ENCODE assay signal across 8 cellular contexts in genomic region chr17:74453665-74454196, GRCh38. TPM values are rescaled to one million over a fixed set of nuclear protein-coding genes. Genes with fewer than 3 reads are reported as not detected.
A peak's percentile ranks its signal among the peaks of the same experiment; 100 is the strongest.
DNase-seq lines count a peak whose midpoint lies in the region; ATAC-seq and TF ChIP-seq lines count a peak whose summit lies in the region.

No MANE protein-coding gene starts in this region.

- intact Hi-C loops in heart left ventricle (cut with DNase I) (loop anchor here in 6 of 10 donors (1.0 to 10.0 kb wide), 7 partner anchors 21 to 249 kb away; partner anchors contain the start of genes TTYH2 (in 4 of the 6), RPL38 (in 2 of the 6) and GPRC5C (in 1 of the 6)), gastrocnemius medialis (cut with DNase I; ENCODE audit: low total_unique reads) (loop anchor here (1.0 kb wide), 1 partner anchor 73 kb away; no protein-coding TSS in a partner anchor)

- H3K36me3 ChIP-seq in BE2C: no peaks in the 10 kb centered on the region
- no peaks in the 10 kb centered on the region for H3K36me3 ChIP-seq in MM.1S (replicated peaks; ENCODE audit: insufficient read depth, low read length)
- H3K36me3 ChIP-seq in heart left ventricle: no peaks in the 10 kb centered on the region
- no peaks in the 10 kb centered on the region for H3K36me3 ChIP-seq in gastrocnemius medialis

- H3K79me2 ChIP-seq in MM.1S (ENCODE audit: low read length): no peaks in the 10 kb centered on the region

- no peak overlapping the region for H3K27ac Mint-ChIP-seq in activated T-cell treated with anti-CD3 and anti-CD28 coated beads, Interleukin-2, amount 50 U/mL, for 72 hours

- no peaks in the 10 kb centered on the region for H3K9me3 Mint-ChIP-seq in activated T-cell treated with anti-CD3 and anti-CD28 coated beads, Interleukin-2, amount 50 U/mL, for 72 hours

- H3K4me1 ChIP-seq in BE2C (peaks cover 35% of the 10 kb centered on the region), MM.1S (ENCODE audit: low read length) (peaks cover 5% of the 10 kb centered on the region; the same call in 1 of the 2 replicates), heart left ventricle (peaks cover 8 to 67% (median 40%) of the 10 kb centered on the region in 12 donors), gastrocnemius medialis (peaks cover 49 to 61% of the 10 kb centered on the region in 2 donors)

- H3K4me1 Mint-ChIP-seq in activated T-cell treated with anti-CD3 and anti-CD28 coated beads, Interleukin-2, amount 50 U/mL, for 72 hours (ENCODE audit: low read depth): peaks cover 3% of the 10 kb centered on the region

- no peak for TF ChIP-seq CTCF in BE2C (IDR thresholded peaks at IDR 0.05; ENCODE audit: low read depth, low read length)
- no peak for TF ChIP-seq CTCF in MM.1S (IDR thresholded peaks at IDR 0.05; ENCODE audit: low read length)
- TF ChIP-seq CTCF in heart left ventricle (IDR thresholded peaks at IDR 0.05): peak in 2 of 12 donors; percentile 9 to 14
- no peak for TF ChIP-seq CTCF in gastrocnemius medialis (IDR thresholded peaks at IDR 0.05 in 4 of 5, conservative IDR thresholded peaks at IDR 0.05 in 1 of 5)

- H3K27ac ChIP-seq in MM.1S (ENCODE audit: low read length): no peak overlapping the region
- peak overlapping the region; percentile 21 to 99 (median 92) for H3K27ac ChIP-seq in heart left ventricle
- H3K27ac ChIP-seq in gastrocnemius medialis: peak overlapping the region; percentile 92 to 98 (median 97)

- peak overlapping the region; percentile 20 to 55 for H3K4me3 Mint-ChIP-seq in activated T-cell treated with anti-CD3 and anti-CD28 coated beads, Interleukin-2, amount 50 U/mL, for 72 hours

- H3K9me3 ChIP-seq in BE2C: no peaks in the 10 kb centered on the region
- no peaks in the 10 kb centered on the region for H3K9me3 ChIP-seq in MM.1S (replicated peaks; ENCODE audit: insufficient read depth, low read length)
- H3K9me3 ChIP-seq in heart left ventricle: no peaks in the 10 kb centered on the region
- H3K9me3 ChIP-seq in gastrocnemius medialis: no peaks in the 10 kb centered on the region

- H3K9me2 ChIP-seq in MM.1S (replicated peaks; ENCODE audit: insufficient read depth, low read length): no peaks in the 10 kb centered on the region

- peak overlapping the region; percentile 95; the same call in 1 of the 2 replicates for H3K4me2 ChIP-seq in MM.1S (ENCODE audit: low read depth, low read length)

- ATAC-seq in GM19452 (IDR thresholded peaks at IDR 0.05; ENCODE audit: unreplicated experiment) (peak; percentile 34), heart left ventricle (peak in 2 of 4 donors; percentile 1), gastrocnemius medialis (peak; percentile 22 to 73)
- peak; percentile 97 for ATAC-seq in activated T-cell treated with anti-CD3 and anti-CD28 coated beads, Interleukin-2, amount 50 U/mL, for 72 hours (replicated peaks in 1 of 2)

- DNase-seq in BE2C (no peak), MM.1S (peak; percentile 83), heart left ventricle (peak in 2 of 5 donors; percentile 95 to 96), gastrocnemius medialis (peak; percentile 87 to 94), mucosa of gallbladder (ENCODE audit: low spot score) (no peak), dedifferentiated amniotic fluid mesenchymal stem cell (ENCODE audit: extremely low spot score) (no peak)
- no peak for DNase-seq in activated T-cell treated with anti-CD3 and anti-CD28 coated beads, Interleukin-2, amount 50 U/mL, for 72 hours

- no peaks in the 10 kb centered on the region for H3K36me3 Mint-ChIP-seq in activated T-cell treated with anti-CD3 and anti-CD28 coated beads, Interleukin-2, amount 50 U/mL, for 72 hours (ENCODE audit: insufficient read depth in 2 of 2)

- TF ChIP-seq POLR2A in heart left ventricle (IDR thresholded peaks at IDR 0.05) (no peak), gastrocnemius medialis (IDR thresholded peaks at IDR 0.05) (no peak)

- in situ Hi-C loops in gastrocnemius medialis (cut with MboI; ENCODE audit: low sequenced_read_pairs in 4 of 4): loop anchor here in 1 of 4 donors (10.0 kb wide), 1 partner anchor 239 kb away; the partner anchor contains the start of gene TTYH2

- H4K20me1 ChIP-seq in MM.1S (ENCODE audit: insufficient read depth, low read length): no peaks in the 10 kb centered on the region

- H3K4me3 ChIP-seq in BE2C (ENCODE audit: low read depth, low read length) (0 out of 2 replicates have a peak overlapping the region, but pooled peaks have one; percentile 1), MM.1S (ENCODE audit: low read length) (peak overlapping the region; percentile 29; the same call in 1 of the 2 replicates), heart left ventricle (peak overlapping the region in 11 of 12 donors; percentile 36 to 57 (median 51)), gastrocnemius medialis (peak overlapping the region; percentile 52 to 63 (median 58))

- H3K27me3 Mint-ChIP-seq in activated T-cell treated with anti-CD3 and anti-CD28 coated beads, Interleukin-2, amount 50 U/mL, for 72 hours (ENCODE audit: low read depth): peaks cover 5% of the 10 kb centered on the region

- H3K27me3 ChIP-seq in BE2C: no peaks in the 10 kb centered on the region
- H3K27me3 ChIP-seq in MM.1S (replicated peaks; ENCODE audit: insufficient read depth, low read length): peaks cover 46% of the 10 kb centered on the region
- peaks cover 0 to 5% (median 0%) of the 10 kb centered on the region in 9 donors for H3K27me3 ChIP-seq in heart left ventricle
- H3K27me3 ChIP-seq in gastrocnemius medialis: no peaks in the 10 kb centered on the region

- no peaks in the 10 kb centered on the region for H3F3A ChIP-seq in MM.1S (ENCODE audit: insufficient read depth, low read length)

- no peak overlapping the region for H3K9ac ChIP-seq in MM.1S (ENCODE audit: low read length)

- 2 to 6% (median 3%) methylated on average over 9 to 43 of the region's 43 CpGs for WGBS in heart left ventricle, 4 donors

- H2AFZ ChIP-seq in MM.1S (ENCODE audit: low read length): peak overlapping the region; percentile 74; the same call in 1 of the 2 replicates

RNA-seq across cellular contexts. Expression of gene CD300A, which starts 12.7 kb away (rescaled TPM):
- polyA plus RNA-seq in BE2C (2012; ENCODE audit: insufficient read depth, insufficient read length, low read depth): not detected
- 1 to 10 TPM; 3.9 to 7.2 TPM for total RNA-seq in activated T-cell treated with anti-CD3 and anti-CD28 coated beads, Interleukin-2, amount 50 U/mL, for 72 hours
- 10 to 100 TPM in 1 of 9 donors, 1 to 10 TPM in 6, under 1 TPM in 2; 0.64 to 23.2 (median 1.8) TPM for total RNA-seq in heart left ventricle
- polyA plus RNA-seq in heart left ventricle: 1 to 10 TPM in 1 of 2 donors, under 1 TPM in 1; 0.72 to 1.5 TPM
- total RNA-seq in gastrocnemius medialis: 1 to 10 TPM in 2 of 4 donors, not detected in 2; 1.4 to 2.5 TPM
- 15.2 TPM for total RNA-seq in mucosa of gallbladder

RNA-seq across cellular contexts. Expression of gene GPRC5C, which starts 21.8 kb away (rescaled TPM):
- 17.4 TPM for polyA plus RNA-seq in BE2C (2012; ENCODE audit: insufficient read depth, insufficient read length, low read depth)
- total RNA-seq in activated T-cell treated with anti-CD3 and anti-CD28 coated beads, Interleukin-2, amount 50 U/mL, for 72 hours: 1 to 10 TPM; 1.3 to 2.3 TPM
- 10 to 100 TPM; 22.2 to 59.9 (median 39.2) TPM for total RNA-seq in heart left ventricle
- polyA plus RNA-seq in heart left ventricle: 10 to 100 TPM; 28.5 to 35.3 TPM
- 100 to 1,000 TPM in 3 of 4 donors, 10 to 100 TPM in 1; 80.4 to 138 (median 127) TPM for total RNA-seq in gastrocnemius medialis
- total RNA-seq in mucosa of gallbladder: 148 TPM

Comparison
In these comparisons a context has a peak if more than half of its experiments do, and no peak if none do; other contexts are left out.
1. DNase-seq: peak in MM.1S (single experiment) and gastrocnemius medialis (2 of 2); none in BE2C (single experiment), activated T-cell treated with anti-CD3 and anti-CD28 coated beads, Interleukin-2, amount 50 U/mL, for 72 hours (0 of 2), mucosa of gallbladder (single experiment) and dedifferentiated amniotic fluid mesenchymal stem cell (single experiment).
2. H3K4me3 ChIP-seq: peak in every context shown above with its lines; median percentile 58 in gastrocnemius medialis; 51 in heart left ventricle; 29 in MM.1S; 1 in BE2C.
3. RNA of gene GPRC5C, which starts 21.8 kb away (total RNA-seq): 148 TPM in mucosa of gallbladder (single experiment), 80.4 to 138 TPM in gastrocnemius medialis and 22.2 to 59.9 TPM in heart left ventricle; 1.3 to 2.3 TPM in activated T-cell treated with anti-CD3 and anti-CD28 coated beads, Interleukin-2, amount 50 U/mL, for 72 hours; every median in the first group is over 4 times any median in the second.